ENCODE assay signal across 16 cellular contexts in genomic region chr2:21263622-21264021, GRCh38.
"Had no signal": no experiment of that assay in that cellular context is flagged by ENCODE, and none has a peak within 500 bp of the region (broad histone marks: within the 10 kb centered on the region; RNA-seq: fewer than 3 reads in every experiment).

No MANE protein-coding gene starts in this region.

- H3K9me3 ChIP-seq: ascending aorta, gastrocnemius medialis, SJSA1, upper lobe of right lung had no signal

- DNase-seq: activated CD4-positive, alpha-beta T cell treated with anti-CD3 and anti-CD28 coated beads, Interleukin-2, amount 50 U/mL, for 4 hours; activated CD8-positive, alpha-beta memory T cell treated with anti-CD3 and anti-CD28 coated beads, Interleukin-2, amount 10 ng/mL, durations not matched to agents 7 days and 5 days; activated gamma-delta T cell treated with Interleukin-2 at 50 U/mL for 16 hours; activated naive CD8-positive, alpha-beta T cell treated with anti-CD3 and anti-CD28 coated beads for 36 hours; activated T-cell treated with anti-CD3 and anti-CD28 coated beads, Interleukin-2, amount 50 U/mL, for 24 hours; effector CD8-positive, alpha-beta T cell; gastrocnemius medialis; left colon; right cardiac atrium; stimulated activated CD4-positive, alpha-beta T cell treated with anti-CD3 and anti-CD28 coated beads, Interleukin-2, amount 100 ng/mL, for 24 hours; stimulated activated naive B cell treated with anti-CD40 and anti-IgM and Interleukin-4, amounts not matched to agents 10 μg/mL and 1 μg/mL and 100 μg/mL, for 72 hours; upper lobe of right lung had no signal

- H3K27ac ChIP-seq: ascending aorta, gastrocnemius medialis, neural progenitor cell, SJSA1, upper lobe of right lung had no signal

- H3K9ac ChIP-seq: neural progenitor cell had no signal

- H3K4me2 ChIP-seq: neural progenitor cell had no signal

- ATAC-seq: activated CD4-positive, CD25-positive, alpha-beta regulatory T cell treated with anti-CD3 and anti-CD28 coated beads, Interleukin-2, amount 50 U/mL, for 24 hours; activated CD8-positive, alpha-beta memory T cell treated with anti-CD3 and anti-CD28 coated beads, Interleukin-2, amount 10 ng/mL, durations not matched to agents 7 days and 5 days; gastrocnemius medialis; left colon; right cardiac atrium; stimulated activated naive B cell treated with anti-CD40 and anti-IgM and Interleukin-4, amounts not matched to agents 10 μg/mL and 1 μg/mL and 100 μg/mL, for 72 hours; upper lobe of right lung had no signal

- H3K4me3 ChIP-seq: ascending aorta, gastrocnemius medialis, neural progenitor cell, SJSA1, upper lobe of right lung had no signal

- H3K27me3 ChIP-seq: ascending aorta, gastrocnemius medialis, neural progenitor cell, SJSA1, upper lobe of right lung had no signal

- H3K4me1 ChIP-seq: gastrocnemius medialis, SJSA1, upper lobe of right lung had no signal

- H3K36me3 ChIP-seq: gastrocnemius medialis, neural progenitor cell, SJSA1, upper lobe of right lung had no signal

- H2AFZ ChIP-seq: neural progenitor cell had no signal
